In genomic region chr6:558089-558488, GRCh38 we compare ENCODE assay signal across 11 cellular contexts.
DNase-seq lines count a peak whose midpoint lies in the region; FAIRE-seq and TF ChIP-seq lines count a peak whose summit lies in the region.
"Had no signal": no experiment of that assay in that cellular context is flagged by ENCODE, and none has a peak within 500 bp of the region (broad histone marks: within the 10 kb centered on the region; RNA-seq: fewer than 3 reads in every experiment).

No MANE protein-coding gene starts in this region.

- no peak for DNase-seq in T-helper 1 cell
- peak; percentile 7 for DNase-seq in HCEC 1CT
- DNase-seq in activated CD4-positive, alpha-beta memory T cell treated with anti-CD3 and anti-CD28 coated beads, Interleukin-2, amount 10 ng/mL, durations not matched to agents 7 days and 5 days, result no peak
- peak; percentile 9 for DNase-seq in myocyte (ENCODE audit: low read depth)
- DNase-seq in hypothalamus (lab: John Stamatoyannopoulos, UW), result no peak
- no peak for DNase-seq in GM12892 (ENCODE audit: insufficient read length)
- no peak for DNase-seq in NCI-H748 treated with DMSO at 0.1 percent for 48 hours (lab: John Stamatoyannopoulos, UW)
- DNase-seq: NCI-H1417 treated with DMSO at 0.1 percent for 48 hours; PC-9; stimulated activated CD4-positive, alpha-beta T cell treated with anti-CD3 and anti-CD28 coated beads, Interleukin-12 subunit alpha, Interleukin-12 subunit beta, amount 100 ng/mL, for 4 hours had no signal

- peaks cover 53% of the 10 kb centered on the region for H3K36me3 Mint-ChIP-seq in T-helper 1 cell treated with Interleukin-12 subunit alpha and Interleukin-12 subunit beta and Interleukin-4 antibody, amounts not matched to agents 30 μg/mL and 1 μg/mL, for 36 hours (ENCODE audit: low read depth)
- peaks cover 69% of the 10 kb centered on the region for H3K36me3 Mint-ChIP-seq in activated CD4-positive, alpha-beta memory T cell treated with anti-CD3 and anti-CD28 coated beads, Interleukin-2, amount 10 ng/mL, durations not matched to agents 7 days and 5 days (ENCODE audit: low read depth)

- peak overlapping the region; percentile 29 for H3K4me3 Mint-ChIP-seq in T-helper 1 cell treated with Interleukin-12 subunit alpha and Interleukin-12 subunit beta and Interleukin-4 antibody, amounts not matched to agents 30 μg/mL and 1 μg/mL, for 36 hours
- H3K4me3 Mint-ChIP-seq in activated CD4-positive, alpha-beta memory T cell treated with anti-CD3 and anti-CD28 coated beads, Interleukin-2, amount 10 ng/mL, durations not matched to agents 7 days and 5 days, result peak overlapping the region; percentile 24

- POLR2A ChIA-PET in activated CD4-positive, alpha-beta memory T cell treated with anti-CD3 and anti-CD28 coated beads, Interleukin-2, amount 10 ng/mL, durations not matched to agents 7 days and 5 days (lab: Charles Lee), result interaction anchor here (1.0 to 3.2 kb wide), 4 partner anchors 12 to 163 kb away, joined by 3 to 11 read pairs (median 4); no protein-coding TSS in a partner anchor

- peak overlapping the region; percentile 41 for H3K27ac Mint-ChIP-seq in T-helper 1 cell treated with Interleukin-12 subunit alpha and Interleukin-12 subunit beta and Interleukin-4 antibody, amounts not matched to agents 30 μg/mL and 1 μg/mL, for 36 hours
- H3K27ac Mint-ChIP-seq in activated CD4-positive, alpha-beta memory T cell treated with anti-CD3 and anti-CD28 coated beads, Interleukin-2, amount 10 ng/mL, durations not matched to agents 7 days and 5 days, result peak overlapping the region; percentile 62

- CTCF ChIA-PET in activated CD4-positive, alpha-beta memory T cell treated with anti-CD3 and anti-CD28 coated beads, Interleukin-2, amount 10 ng/mL, durations not matched to agents 7 days and 5 days (lab: Charles Lee), result interaction anchor here (0.6 to 3.1 kb wide), 8 partner anchors 9 to 370 kb away, joined by 3 to 26 read pairs (median 5); no protein-coding TSS in a partner anchor

- H3K4me1 Mint-ChIP-seq in T-helper 1 cell treated with Interleukin-12 subunit alpha and Interleukin-12 subunit beta and Interleukin-4 antibody, amounts not matched to agents 30 μg/mL and 1 μg/mL, for 36 hours (ENCODE audit: low read depth), result peaks cover 24% of the 10 kb centered on the region
- H3K4me1 Mint-ChIP-seq in activated CD4-positive, alpha-beta memory T cell treated with anti-CD3 and anti-CD28 coated beads, Interleukin-2, amount 10 ng/mL, durations not matched to agents 7 days and 5 days, result peaks cover 45% of the 10 kb centered on the region

- peaks cover 7% of the 10 kb centered on the region for H3K9me3 Mint-ChIP-seq in T-helper 1 cell treated with Interleukin-12 subunit alpha and Interleukin-12 subunit beta and Interleukin-4 antibody, amounts not matched to agents 30 μg/mL and 1 μg/mL, for 36 hours
- H3K9me3 Mint-ChIP-seq in activated CD4-positive, alpha-beta memory T cell treated with anti-CD3 and anti-CD28 coated beads, Interleukin-2, amount 10 ng/mL, durations not matched to agents 7 days and 5 days, result no peaks in the 10 kb centered on the region

- no peak for FAIRE-seq in GM12892 (lab: Jason Lieb, UNC)

- no peak for TF ChIP-seq POLR2A in GM12892 (IDR thresholded peaks at IDR 0.05; ENCODE audit: low read depth, low read length)

- H3K27me3 Mint-ChIP-seq in T-helper 1 cell treated with Interleukin-12 subunit alpha and Interleukin-12 subunit beta and Interleukin-4 antibody, amounts not matched to agents 30 μg/mL and 1 μg/mL, for 36 hours (ENCODE audit: low read depth), result no peaks in the 10 kb centered on the region
- H3K27me3 Mint-ChIP-seq in activated CD4-positive, alpha-beta memory T cell treated with anti-CD3 and anti-CD28 coated beads, Interleukin-2, amount 10 ng/mL, durations not matched to agents 7 days and 5 days, result no peaks in the 10 kb centered on the region

Comparison
In these comparisons a context has a peak if more than half of its experiments do, and no peak if none do; other contexts are left out.
1. DNase-seq: peak in HCEC 1CT (single experiment) and myocyte (single experiment); none in T-helper 1 cell (0 of 5), activated CD4-positive, alpha-beta memory T cell treated with anti-CD3 and anti-CD28 coated beads, Interleukin-2, amount 10 ng/mL, durations not matched to agents 7 days and 5 days (single experiment), hypothalamus (0 of 51), GM12892 (single experiment) and NCI-H748 treated with DMSO at 0.1 percent for 48 hours (single experiment).